In the genomic region with DNA sequence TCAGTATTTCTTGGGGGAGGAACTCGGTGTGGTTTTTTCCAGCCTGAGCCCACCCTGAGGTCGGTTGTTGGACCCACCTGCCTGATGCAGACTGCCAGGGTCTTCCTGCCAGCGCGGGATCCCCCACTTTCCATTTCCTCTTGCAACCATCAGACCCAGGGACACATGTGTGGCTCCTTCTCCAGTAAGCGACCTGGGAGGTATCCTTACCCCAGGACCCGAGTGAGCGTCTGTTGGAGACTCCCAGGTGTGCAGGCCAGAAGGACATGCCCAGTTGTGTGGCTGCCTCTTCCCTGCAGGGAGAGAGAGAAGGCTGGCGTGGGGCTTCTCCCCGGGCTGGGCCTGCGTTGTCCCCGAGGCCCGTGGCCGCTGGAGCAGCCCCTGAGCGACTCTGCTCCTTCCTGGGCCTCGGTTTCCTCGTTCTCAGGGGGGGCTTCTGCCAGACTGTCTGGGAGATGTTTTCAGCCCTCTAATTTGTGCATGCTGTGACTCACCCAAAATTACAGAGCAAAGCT, we compare ENCODE assay signal across 22 cellular contexts. TPM values are rescaled to one million over a fixed set of nuclear protein-coding genes. Genes with fewer than 3 reads are reported as not detected.
A peak's percentile ranks its signal among the peaks of the same experiment; 100 is the strongest.
DNase-seq lines count a peak whose midpoint lies in the region; ATAC-seq, FAIRE-seq and TF ChIP-seq lines count a peak whose summit lies in the region.
"Had no signal": no experiment of that assay in that cellular context is flagged by ENCODE, and none has a peak within 500 bp of the region (broad histone marks: within the 10 kb centered on the region; RNA-seq: fewer than 3 reads in every experiment).

No MANE protein-coding gene starts in this region.

- H3K27ac ChIP-seq in left ventricle myocardium inferior (replicated peaks) = no peak overlapping the region
- H3K27ac ChIP-seq: cardiac muscle cell, heart left ventricle, uterus, WERI-Rb-1 had no signal

- intact Hi-C loops in cardiac septum (cut with DNase I) = no loop called here
- intact Hi-C loops in left ventricle myocardium inferior (cut with micrococcal nuclease) = no loop called here
- intact Hi-C loops in natural killer cell (cut with micrococcal nuclease) = no loop called here
- intact Hi-C loops in activated T-helper 1 cell treated with anti-CD3 and anti-CD28 coated beads, Interleukin-12 subunit alpha, Interleukin-12 subunit beta, Interleukin-2, Interleukin-4 antibody, amounts not matched to agents 30 ng/mL and 10 ng/mL and 1 ng/mL, durations not matched to agents 14 hours and 24 hours and 36 hours (cut with micrococcal nuclease) = no loop called here

- peaks cover 72% of the 10 kb centered on the region for H3K4me1 Mint-ChIP-seq in activated naive CD8-positive, alpha-beta T cell treated with anti-CD3 and anti-CD28 coated beads for 36 hours
- H3K4me1 Mint-ChIP-seq in natural killer cell = peaks cover 88 to 94% of the 10 kb centered on the region in 2 donors
- peaks cover 10% of the 10 kb centered on the region for H3K4me1 Mint-ChIP-seq in activated T-helper 1 cell treated with anti-CD3 and anti-CD28 coated beads, Interleukin-12 subunit alpha, Interleukin-12 subunit beta, Interleukin-2, Interleukin-4 antibody, amounts not matched to agents 30 ng/mL and 10 ng/mL and 1 ng/mL, durations not matched to agents 14 hours and 24 hours and 36 hours (ENCODE audit: low read depth)
- H3K4me1 Mint-ChIP-seq: IgD-negative memory B cell, mesothelial cell of epicardium had no signal

- H3K4me1 ChIP-seq in left ventricle myocardium inferior = no peaks in the 10 kb centered on the region
- H3K4me1 ChIP-seq: heart left ventricle, uterus had no signal

- no peak for TF ChIP-seq POLR2A in H54 (IDR thresholded peaks at IDR 0.05; ENCODE audit: low read depth, low read length)

- peak overlapping the region; percentile 40 for H3K4me3 Mint-ChIP-seq in activated naive CD8-positive, alpha-beta T cell treated with anti-CD3 and anti-CD28 coated beads for 36 hours
- H3K4me3 Mint-ChIP-seq in natural killer cell = peak overlapping the region; percentile 87
- no peak overlapping the region for H3K4me3 Mint-ChIP-seq in activated T-helper 1 cell treated with anti-CD3 and anti-CD28 coated beads, Interleukin-12 subunit alpha, Interleukin-12 subunit beta, Interleukin-2, Interleukin-4 antibody, amounts not matched to agents 30 ng/mL and 10 ng/mL and 1 ng/mL, durations not matched to agents 14 hours and 24 hours and 36 hours
- H3K4me3 Mint-ChIP-seq: IgD-negative memory B cell, mesothelial cell of epicardium, neural crest cell had no signal

- TF ChIP-seq CTCF in left ventricle myocardium inferior (IDR thresholded peaks at IDR 0.05; ENCODE audit: borderline replicate concordance) (no peak), natural killer cell (IDR thresholded peaks at IDR 0.05) (no peak)

- FAIRE-seq in H54 (lab: Jason Lieb, UNC) (no peak), RCC 7860 (lab: Jason Lieb, UNC) (no peak)

- no peak overlapping the region for H3K4me3 ChIP-seq in left ventricle myocardium inferior
- H3K4me3 ChIP-seq: cardiac muscle cell, HAP-1, heart left ventricle, MG63, uterus had no signal

- H3K36me3 ChIP-seq in left ventricle myocardium inferior = no peaks in the 10 kb centered on the region
- H3K36me3 ChIP-seq: cardiac muscle cell, HAP-1, heart left ventricle, MG63, uterus, WERI-Rb-1 had no signal

- ATAC-seq in natural killer cell = no peak
- ATAC-seq: heart left ventricle, left lobe of liver, sciatic nerve had no signal

- DNase-seq in cardiac septum (ENCODE audit: low spot score) (peak; percentile 57), left ventricle myocardium inferior (no peak), natural killer cell (no peak), H54 (ENCODE audit: insufficient read length, low spot score) (no peak), RCC 7860 (ENCODE audit: low spot score) (no peak)
- no peak for DNase-seq in activated naive CD8-positive, alpha-beta T cell treated with anti-CD3 and anti-CD28 coated beads for 36 hours
- no peak for DNase-seq in activated T-helper 1 cell treated with anti-CD3 and anti-CD28 coated beads, Interleukin-12 subunit alpha, Interleukin-12 subunit beta, Interleukin-2, Interleukin-4 antibody, amounts not matched to agents 30 ng/mL and 10 ng/mL and 1 ng/mL, durations not matched to agents 14 hours and 24 hours and 36 hours (ENCODE audit: low spot score)
- DNase-seq: dermis blood vessel endothelial cell, heart left ventricle, MG63, NCI-H1436 treated with DMSO at 0.1 percent for 48 hours, NCI-H748 treated with DMSO at 0.1 percent for 48 hours, substantia nigra, uterus, WERI-Rb-1 had no signal

- no peaks in the 10 kb centered on the region for H3K9me3 ChIP-seq in left ventricle myocardium inferior (replicated peaks)
- H3K9me3 ChIP-seq: MG63, uterus had no signal

- peaks cover 53% of the 10 kb centered on the region for H3K36me3 Mint-ChIP-seq in activated naive CD8-positive, alpha-beta T cell treated with anti-CD3 and anti-CD28 coated beads for 36 hours
- H3K36me3 Mint-ChIP-seq in natural killer cell = no peaks in the 10 kb centered on the region
- no peaks in the 10 kb centered on the region for H3K36me3 Mint-ChIP-seq in activated T-helper 1 cell treated with anti-CD3 and anti-CD28 coated beads, Interleukin-12 subunit alpha, Interleukin-12 subunit beta, Interleukin-2, Interleukin-4 antibody, amounts not matched to agents 30 ng/mL and 10 ng/mL and 1 ng/mL, durations not matched to agents 14 hours and 24 hours and 36 hours (ENCODE audit: low read depth)
- H3K36me3 Mint-ChIP-seq: IgD-negative memory B cell had no signal

- H3K27me3 ChIP-seq in left ventricle myocardium inferior (ENCODE audit: low read depth) = no peaks in the 10 kb centered on the region
- H3K27me3 ChIP-seq: cardiac muscle cell, heart left ventricle, MG63, uterus had no signal

- H3K9me3 Mint-ChIP-seq in activated naive CD8-positive, alpha-beta T cell treated with anti-CD3 and anti-CD28 coated beads for 36 hours = peaks cover 6% of the 10 kb centered on the region
- no peaks in the 10 kb centered on the region for H3K9me3 Mint-ChIP-seq in natural killer cell
- H3K9me3 Mint-ChIP-seq in activated T-helper 1 cell treated with anti-CD3 and anti-CD28 coated beads, Interleukin-12 subunit alpha, Interleukin-12 subunit beta, Interleukin-2, Interleukin-4 antibody, amounts not matched to agents 30 ng/mL and 10 ng/mL and 1 ng/mL, durations not matched to agents 14 hours and 24 hours and 36 hours = no peaks in the 10 kb centered on the region

- peak overlapping the region; percentile 73 for H3K27ac Mint-ChIP-seq in activated naive CD8-positive, alpha-beta T cell treated with anti-CD3 and anti-CD28 coated beads for 36 hours
- H3K27ac Mint-ChIP-seq in natural killer cell = peak overlapping the region; percentile 89 to 97
- H3K27ac Mint-ChIP-seq in activated T-helper 1 cell treated with anti-CD3 and anti-CD28 coated beads, Interleukin-12 subunit alpha, Interleukin-12 subunit beta, Interleukin-2, Interleukin-4 antibody, amounts not matched to agents 30 ng/mL and 10 ng/mL and 1 ng/mL, durations not matched to agents 14 hours and 24 hours and 36 hours = no peak overlapping the region
- H3K27ac Mint-ChIP-seq: IgD-negative memory B cell, mesothelial cell of epicardium had no signal

- H3K27me3 Mint-ChIP-seq in activated naive CD8-positive, alpha-beta T cell treated with anti-CD3 and anti-CD28 coated beads for 36 hours = no peaks in the 10 kb centered on the region
- H3K27me3 Mint-ChIP-seq in natural killer cell (ENCODE audit: low read depth in 2 of 2) = no peaks in the 10 kb centered on the region
- no peaks in the 10 kb centered on the region for H3K27me3 Mint-ChIP-seq in activated T-helper 1 cell treated with anti-CD3 and anti-CD28 coated beads, Interleukin-12 subunit alpha, Interleukin-12 subunit beta, Interleukin-2, Interleukin-4 antibody, amounts not matched to agents 30 ng/mL and 10 ng/mL and 1 ng/mL, durations not matched to agents 14 hours and 24 hours and 36 hours (ENCODE audit: insufficient read depth)
- H3K27me3 Mint-ChIP-seq: IgD-negative memory B cell had no signal

RNA-seq across cellular contexts. Expression of a gene that starts 56.8 kb away (rescaled TPM):
- total RNA-seq in cardiac septum (0.57 TPM), left ventricle myocardium inferior (0.38 TPM), natural killer cell (100 to 1,000 TPM in 1 of 3 donors, 10 to 100 TPM in 2; 96.4 to 119 (median 97.9) TPM)
- total RNA-seq in activated naive CD8-positive, alpha-beta T cell treated with anti-CD3 and anti-CD28 coated beads for 36 hours = 10 to 100 TPM; 29.2 to 34.1 TPM
- 0.80 and 0.86 TPM in 2 replicates for total RNA-seq in activated T-helper 1 cell treated with anti-CD3 and anti-CD28 coated beads, Interleukin-12 subunit alpha, Interleukin-12 subunit beta, Interleukin-2, Interleukin-4 antibody, amounts not matched to agents 30 ng/mL and 10 ng/mL and 1 ng/mL, durations not matched to agents 14 hours and 24 hours and 36 hours

Comparison
In these comparisons a context has a peak if more than half of its experiments do, and no peak if none do; other contexts are left out.
1. RNA of a gene that starts 56.8 kb away (total RNA-seq): 96.4 to 119 TPM in natural killer cell and 29.2 to 34.1 TPM in activated naive CD8-positive, alpha-beta T cell treated with anti-CD3 and anti-CD28 coated beads for 36 hours; 0.80 to 0.86 TPM in activated T-helper 1 cell treated with anti-CD3 and anti-CD28 coated beads, Interleukin-12 subunit alpha, Interleukin-12 subunit beta, Interleukin-2, Interleukin-4 antibody, amounts not matched to agents 30 ng/mL and 10 ng/mL and 1 ng/mL, durations not matched to agents 14 hours and 24 hours and 36 hours, 0.57 TPM in cardiac septum (single experiment) and 0.38 TPM in left ventricle myocardium inferior (single experiment); every median in the first group is over 10 times any median in the second.